ENCODE assay signal across 18 cellular contexts in the genomic region with DNA sequence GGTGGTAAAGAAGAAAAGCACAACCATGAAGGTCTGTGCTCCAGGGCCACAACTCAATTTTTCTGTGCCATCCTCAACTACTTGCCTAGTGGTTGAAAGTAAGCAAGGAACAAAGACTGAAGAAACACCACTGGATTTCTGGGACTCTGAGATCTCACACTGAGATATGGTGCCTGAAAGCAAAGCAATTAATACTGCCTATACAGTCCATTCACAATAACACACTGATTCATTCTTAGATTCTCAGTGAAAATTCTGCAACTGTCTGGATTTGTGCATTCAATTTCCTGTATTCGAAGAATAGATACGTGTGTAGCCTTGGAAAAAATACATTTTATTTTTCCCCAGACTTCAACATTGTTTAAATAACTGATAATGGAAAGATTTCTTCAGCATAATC.
"Had no signal": no experiment of that assay in that cellular context is flagged by ENCODE, and none has a peak within 500 bp of the region (broad histone marks: within the 10 kb centered on the region; RNA-seq: fewer than 3 reads in every experiment).

No MANE protein-coding gene starts in this region.

- H3K4me1 ChIP-seq: ascending aorta, breast epithelium had no signal

- H3K9me3 ChIP-seq: ascending aorta, breast epithelium had no signal

- H3K4me1 Mint-ChIP-seq: memory B cell had no signal

- ATAC-seq: effector memory CD8-positive, alpha-beta T cell; WTC11 had no signal

- H3K4me3 ChIP-seq: ascending aorta, breast epithelium, left ventricle myocardium inferior, upper lobe of left lung had no signal

- H3K27me3 Mint-ChIP-seq: dendritic cell treated with granulocyte-macrophage colony-stimulating factor and Interleukin-4, amounts not matched to agents 40 ng/mL and 50 ng/mL, for 4 days; effector memory CD8-positive, alpha-beta T cell; memory B cell; natural killer cell treated with Interleukin-12 subunit alpha and Interleukin-12 subunit beta and Interleukin-15 and Interleukin-18, amount 100 ng/mL, for 72 hours had no signal

- H3K9me3 Mint-ChIP-seq: dendritic cell treated with granulocyte-macrophage colony-stimulating factor and Interleukin-4, amounts not matched to agents 40 ng/mL and 50 ng/mL, for 4 days; effector memory CD8-positive, alpha-beta T cell; memory B cell; natural killer cell treated with Interleukin-12 subunit alpha and Interleukin-12 subunit beta and Interleukin-15 and Interleukin-18, amount 100 ng/mL, for 72 hours had no signal

- FAIRE-seq: TTC549 had no signal

- H3K36me3 ChIP-seq: ascending aorta, breast epithelium, left ventricle myocardium inferior had no signal

- H3K27me3 ChIP-seq: ascending aorta, breast epithelium, foreskin keratinocyte, upper lobe of left lung had no signal

- DNase-seq: activated CD4-positive, alpha-beta T cell treated with anti-CD3 and anti-CD28 coated beads for 48 hours; cerebellar nuclear complex; effector memory CD8-positive, alpha-beta T cell; glutamatergic neuron; left ventricle myocardium inferior; stimulated activated CD4-positive, alpha-beta T cell treated with anti-CD3 and anti-CD28 coated beads, Interleukin-15, amount 100 ng/mL, for 24 hours; stimulated activated CD4-positive, alpha-beta T cell treated with anti-CD3 and anti-CD28 coated beads, Interleukin-4, amount 100 ng/mL, for 1 hour; stimulated activated naive CD4-positive, alpha-beta T cell; T-helper 2 cell; upper lobe of left lung had no signal

- H3K4me3 Mint-ChIP-seq: dendritic cell treated with granulocyte-macrophage colony-stimulating factor and Interleukin-4, amounts not matched to agents 40 ng/mL and 50 ng/mL, for 4 days; effector memory CD8-positive, alpha-beta T cell; memory B cell; WTC11 had no signal

- H3K27ac Mint-ChIP-seq: dendritic cell treated with granulocyte-macrophage colony-stimulating factor and Interleukin-4, amounts not matched to agents 40 ng/mL and 50 ng/mL, for 4 days; memory B cell; WTC11 had no signal

- H3K27ac ChIP-seq: ascending aorta, foreskin keratinocyte, left ventricle myocardium inferior, upper lobe of left lung had no signal
